In genomic region chr6:108798672-108799355, GRCh38 we compare ENCODE assay signal across 8 cellular contexts. TPM values are rescaled to one million over a fixed set of nuclear protein-coding genes. Genes with fewer than 3 reads are reported as not detected.
DNase-seq lines count a peak whose midpoint lies in the region; ATAC-seq and TF ChIP-seq lines count a peak whose summit lies in the region.

No MANE protein-coding gene starts in this region.

- H3K36me3 Mint-ChIP-seq in activated CD8-positive, alpha-beta T cell treated with anti-CD3 and anti-CD28 coated beads, Interleukin-2, amount 10 ng/mL, durations not matched to agents 7 days and 5 days (ENCODE audit: low read depth) = no peaks in the 10 kb centered on the region
- H3K36me3 Mint-ChIP-seq in glutamatergic neuron (ENCODE audit: unreplicated experiment) = no peaks in the 10 kb centered on the region

- H3K27me3 Mint-ChIP-seq in activated CD8-positive, alpha-beta T cell treated with anti-CD3 and anti-CD28 coated beads, Interleukin-2, amount 10 ng/mL, durations not matched to agents 7 days and 5 days (ENCODE audit: low read depth) = no peaks in the 10 kb centered on the region
- H3K27me3 Mint-ChIP-seq in glutamatergic neuron (ENCODE audit: unreplicated experiment) = peaks cover 2% of the 10 kb centered on the region

- H3K4me3 Mint-ChIP-seq in activated CD8-positive, alpha-beta T cell treated with anti-CD3 and anti-CD28 coated beads, Interleukin-2, amount 10 ng/mL, durations not matched to agents 7 days and 5 days = peak overlapping the region; percentile 70
- no peak overlapping the region for H3K4me3 Mint-ChIP-seq in glutamatergic neuron (ENCODE audit: unreplicated experiment)

- ATAC-seq in activated CD8-positive, alpha-beta T cell treated with anti-CD3 and anti-CD28 coated beads, Interleukin-2, amount 10 ng/mL, durations not matched to agents 7 days and 5 days = peak; percentile 100
- ATAC-seq in HG03095 (IDR thresholded peaks at IDR 0.05; ENCODE audit: unreplicated experiment) = no peak

- POLR2A ChIA-PET in activated CD8-positive, alpha-beta T cell treated with anti-CD3 and anti-CD28 coated beads, Interleukin-2, amount 10 ng/mL, durations not matched to agents 7 days and 5 days (lab: Charles Lee) = interaction anchor here (1.0 to 1.6 kb wide), 2 partner anchors 11 to 50 kb away, joined by 3 read pairs; partner anchors contain the start of gene ARMC2

- DNase-seq in KBM-7 (peak; percentile 88), glutamatergic neuron (no peak), NCI-H748 (lab: John Stamatoyannopoulos, UW; ENCODE audit: unreplicated experiment) (no peak), AG20443 (ENCODE audit: low spot score) (no peak), pons (ENCODE audit: low spot score) (no peak)
- peak; percentile 82 for DNase-seq in activated CD8-positive, alpha-beta T cell treated with anti-CD3 and anti-CD28 coated beads, Interleukin-2, amount 10 ng/mL, durations not matched to agents 7 days and 5 days
- peak; percentile 33 to 36 for DNase-seq in stimulated activated CD4-positive, alpha-beta T cell treated with anti-CD3 and anti-CD28 coated beads, Interleukin-4, amount 100 ng/mL, for 4 hours

- H3K9me3 Mint-ChIP-seq in activated CD8-positive, alpha-beta T cell treated with anti-CD3 and anti-CD28 coated beads, Interleukin-2, amount 10 ng/mL, durations not matched to agents 7 days and 5 days (ENCODE audit: insufficient read depth) = no peaks in the 10 kb centered on the region
- no peaks in the 10 kb centered on the region for H3K9me3 Mint-ChIP-seq in glutamatergic neuron (ENCODE audit: unreplicated experiment)

- TF ChIP-seq CTCF in glutamatergic neuron (IDR thresholded peaks at IDR 0.05; ENCODE audit: partially characterized antibody, unreplicated experiment) = no peak

- H3K4me1 Mint-ChIP-seq in activated CD8-positive, alpha-beta T cell treated with anti-CD3 and anti-CD28 coated beads, Interleukin-2, amount 10 ng/mL, durations not matched to agents 7 days and 5 days (ENCODE audit: low read depth) = peaks cover 42% of the 10 kb centered on the region
- peaks cover 30% of the 10 kb centered on the region for H3K4me1 Mint-ChIP-seq in glutamatergic neuron (ENCODE audit: low read depth, unreplicated experiment)

- H3K27ac Mint-ChIP-seq in activated CD8-positive, alpha-beta T cell treated with anti-CD3 and anti-CD28 coated beads, Interleukin-2, amount 10 ng/mL, durations not matched to agents 7 days and 5 days = peak overlapping the region; percentile 94
- H3K27ac Mint-ChIP-seq in glutamatergic neuron (ENCODE audit: unreplicated experiment) = peak overlapping the region; percentile 5

- in situ Hi-C loops in KBM-7 (cut with MboI; ENCODE audit: low pct_unique_long_range_greater_than_20kb, low sequenced_read_pairs) = loop anchor here (25.0 kb wide), 1 partner anchor 237 kb away; the partner anchor contains the start of gene FOXO3

- CTCF ChIA-PET in activated CD8-positive, alpha-beta T cell treated with anti-CD3 and anti-CD28 coated beads, Interleukin-2, amount 10 ng/mL, durations not matched to agents 7 days and 5 days (lab: Charles Lee) = interaction anchor here (1.0 to 2.3 kb wide), 6 partner anchors 17 to 271 kb away, joined by 3 to 10 read pairs (median 4); no protein-coding TSS in a partner anchor

RNA-seq across cellular contexts. Expression of gene ARMC2, which starts 49.4 kb away (rescaled TPM):
- 10 to 100 TPM; 10.3 to 10.9 TPM for total RNA-seq in activated CD8-positive, alpha-beta T cell treated with anti-CD3 and anti-CD28 coated beads, Interleukin-2, amount 10 ng/mL, durations not matched to agents 7 days and 5 days
- 6.9 TPM for total RNA-seq in glutamatergic neuron (ENCODE audit: unreplicated experiment)

Comparison
In these comparisons a context has a peak if more than half of its experiments do, and no peak if none do; other contexts are left out.
1. DNase-seq: peak in KBM-7 (single experiment), activated CD8-positive, alpha-beta T cell treated with anti-CD3 and anti-CD28 coated beads, Interleukin-2, amount 10 ng/mL, durations not matched to agents 7 days and 5 days (single experiment) and stimulated activated CD4-positive, alpha-beta T cell treated with anti-CD3 and anti-CD28 coated beads, Interleukin-4, amount 100 ng/mL, for 4 hours (2 of 2); none in glutamatergic neuron (single experiment), NCI-H748 (single experiment), AG20443 (single experiment) and pons (single experiment).